In the genomic region with DNA sequence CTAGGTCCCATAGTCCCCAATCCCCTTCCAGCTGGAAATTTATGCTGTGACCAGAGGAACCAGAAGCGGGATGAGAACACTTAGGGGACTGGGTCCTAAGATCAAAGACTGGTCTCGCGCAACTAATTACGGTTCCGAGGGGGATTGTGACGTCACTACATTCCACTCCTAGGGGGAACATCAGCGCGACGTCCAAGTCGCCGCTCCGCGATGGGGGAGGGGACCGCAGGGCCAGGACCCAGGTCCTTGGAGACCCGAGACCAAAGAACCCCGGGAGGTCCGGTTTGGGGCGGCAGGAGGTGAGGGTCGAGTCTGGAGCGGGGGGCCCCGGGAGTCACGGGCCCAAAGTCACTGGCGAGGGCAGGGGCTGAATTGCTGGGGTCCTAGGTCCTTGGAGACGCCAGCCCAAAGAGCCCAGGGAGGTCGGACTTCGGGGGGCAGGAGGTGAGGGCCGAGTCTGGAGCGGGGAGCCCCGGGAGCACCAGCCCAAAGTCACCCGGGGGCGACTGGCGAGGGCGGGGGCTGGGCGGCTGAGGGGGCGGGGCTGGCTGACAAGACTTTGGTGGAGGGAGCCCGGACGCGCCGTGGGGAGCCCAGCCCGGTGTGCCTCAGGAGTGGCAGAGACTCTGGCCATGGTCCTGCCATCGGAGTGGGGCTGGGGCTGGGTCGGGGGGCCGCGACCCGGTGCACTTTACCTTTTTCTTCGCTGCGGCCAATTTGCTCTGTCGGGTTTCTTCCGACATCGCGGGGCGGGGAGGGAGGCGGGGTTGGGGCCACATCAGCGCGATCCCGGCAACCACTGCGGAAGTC, we compare ENCODE assay signal across 8 cellular contexts. TPM values are rescaled to one million over a fixed set of nuclear protein-coding genes. Genes with fewer than 3 reads are reported as not detected.
A peak's percentile ranks its signal among the peaks of the same experiment; 100 is the strongest.
DNase-seq lines count a peak whose midpoint lies in the region; ATAC-seq, FAIRE-seq and TF ChIP-seq lines count a peak whose summit lies in the region.

Gene GOLGA2 (minus strand): TSS at position 810 of the 810 bp plus-strand sequence. CDS start 31 bp downstream, at position 779.

- ATAC-seq in GM21447 (IDR thresholded peaks at IDR 0.05; ENCODE audit: unreplicated experiment) (peak; percentile 50), Right ventricle myocardium superior (ENCODE audit: poor library complexity) (peak; percentile 73), pancreas (peak; percentile 53 to 75 (median 70))

- intact Hi-C loops in Right ventricle myocardium superior (cut with DNase I): no loop called here
- intact Hi-C loops in pancreas (cut with DNase I): no loop called here

- H3K4me3 ChIP-seq in pancreas: peak within 1 kb of the TSS; percentile 84 to 91 (median 90)

- H3K9me3 ChIP-seq in pancreas: no peaks in the 10 kb centered on the region

- peaks cover 35% of the 10 kb centered on the region for H3K4me1 Mint-ChIP-seq in activated naive CD8-positive, alpha-beta T cell (ENCODE audit: low read depth)

- no peak for FAIRE-seq in HTR-8/SVneo (lab: Jason Lieb, UNC)
- no peak for FAIRE-seq in pancreas (lab: Jason Lieb, UNC)

- no peaks in the 10 kb centered on the region for H3K27me3 ChIP-seq in pancreas

- 0 to 1% methylated on average over 46 to 57 of the region's 57 CpGs for WGBS in pancreas, 2 donors

- peaks cover 0 to 12% (median 0%) of the 10 kb centered on the region in 3 donors for H3K36me3 ChIP-seq in pancreas

- no peaks in the 10 kb centered on the region for H3K36me3 Mint-ChIP-seq in activated naive CD8-positive, alpha-beta T cell

- no peaks in the 10 kb centered on the region for H3K27me3 Mint-ChIP-seq in activated naive CD8-positive, alpha-beta T cell

- H3K4me3 Mint-ChIP-seq in activated naive CD8-positive, alpha-beta T cell: peak within 1 kb of the TSS; percentile 95

- no peak for TF ChIP-seq CTCF in pancreas (IDR thresholded peaks at IDR 0.05)

- no peaks in the 10 kb centered on the region for H3K9me3 Mint-ChIP-seq in activated naive CD8-positive, alpha-beta T cell (ENCODE audit: low read depth)

- peak within 1 kb of the TSS; percentile 73 to 76 (median 74) for H3K27ac ChIP-seq in pancreas

- peaks cover 0 to 12% (median 5%) of the 10 kb centered on the region in 3 donors for H3K4me1 ChIP-seq in pancreas

- H3K27ac Mint-ChIP-seq in activated naive CD8-positive, alpha-beta T cell: peak within 1 kb of the TSS; percentile 93

- DNase-seq in NCI-H1417 (lab: John Stamatoyannopoulos, UW) (peak in 2 of 3 experiments; percentile 57 to 64), NCI-H1417 treated with DMSO at 0.1 percent for 48 hours (lab: John Stamatoyannopoulos, UW) (no peak), HTR-8/SVneo (ENCODE audit: insufficient read length, low spot score) (peak; percentile 44), Right ventricle myocardium superior (no peak), pancreas (peak in 3 of 6 donors; percentile 38 to 67 (median 40)), inferior parietal cortex (ENCODE audit: extremely low spot score) (no peak)

RNA-seq across cellular contexts. Expression of gene GOLGA2, which starts in this region (rescaled TPM):
- total RNA-seq in Right ventricle myocardium superior (77.7 TPM), pancreas (10 to 100 TPM; 37.9 to 64.0 (median 55.0) TPM)
- 100 to 1,000 TPM in 1 of 2 donors, 10 to 100 TPM in 1; 97.0 to 105 TPM for polyA plus RNA-seq in pancreas

Comparison
In these comparisons a context has a peak if more than half of its experiments do, and no peak if none do; other contexts are left out.
1. DNase-seq: peak in NCI-H1417 (2 of 3) and HTR-8/SVneo (single experiment); none in NCI-H1417 treated with DMSO at 0.1 percent for 48 hours (single experiment), Right ventricle myocardium superior (single experiment) and inferior parietal cortex (single experiment).
2. Peak in every context shown above with its lines, with median percentiles within 50 percentile points of each other: ATAC-seq.